1 cellular context compared by ENCODE assay signal in genomic region chr11:66568124-66568916, GRCh38.
TF ChIP-seq lines count a peak whose summit lies in the region.

TSS of gene CTSF (minus strand) at chr11:66568606. CDS start at chr11:66568486, 120 bp downstream.

TF ChIP-seq in A549, 52 proteins besides CTCF, POLR2A, EP300 and RAD21 (continued from another document):
- no peak for TF ChIP-seq HES2 (IDR thresholded peaks at IDR 0.05)
- TF ChIP-seq MYC (IDR thresholded peaks at IDR 0.05; ENCODE audit: borderline replicate concordance, low read length) = no peak; the same call in 1 of the 2 replicates
- no peak for TF ChIP-seq GATA3 (IDR thresholded peaks at IDR 0.05; ENCODE audit: borderline replicate concordance)
- TF ChIP-seq NFE2L2 (conservative IDR thresholded peaks at IDR 0.05; ENCODE audit: low read length) = no peak
- TF ChIP-seq BCL3 (IDR thresholded peaks at IDR 0.05) = no peak
- no peak for TF ChIP-seq ELK1 (IDR thresholded peaks at IDR 0.05; ENCODE audit: low read depth, low read length)
- TF ChIP-seq POLR2AphosphoS2 (conservative IDR thresholded peaks at IDR 0.05; ENCODE audit: low read length) = no peak
- TF ChIP-seq CEBPB (IDR thresholded peaks at IDR 0.05) = no peak
- TF ChIP-seq SREBF2 (IDR thresholded peaks at IDR 0.05) = no peak
- no peak for TF ChIP-seq KDM1A (IDR thresholded peaks at IDR 0.05; ENCODE audit: low read depth)
- peak; percentile 79; the same call in 1 of the 2 replicates for TF ChIP-seq ATOH8 (CRISPR knock-in tag; IDR thresholded peaks at IDR 0.05; ENCODE audit: low read depth)
- no peak for TF ChIP-seq RFX5 (IDR thresholded peaks at IDR 0.05)
- no peak for TF ChIP-seq CBX2 (IDR thresholded peaks at IDR 0.05; ENCODE audit: borderline replicate concordance, low read depth)
- 0 out of 2 replicates have a peak, but pooled peaks have one; percentile 62 for TF ChIP-seq ZNF302 (CRISPR knock-in tag; IDR thresholded peaks at IDR 0.05)
- TF ChIP-seq ZSCAN20 (CRISPR knock-in tag; IDR thresholded peaks at IDR 0.05) = no peak
- no peak for TF ChIP-seq PHF8 (IDR thresholded peaks at IDR 0.05; ENCODE audit: borderline replicate concordance, low read depth)
- TF ChIP-seq RCOR1 (IDR thresholded peaks at IDR 0.05; ENCODE audit: low read depth, low read length) = no peak
- no peak for TF ChIP-seq EHMT2 (IDR thresholded peaks at IDR 0.05; ENCODE audit: low read depth)
- TF ChIP-seq BHLHE40 (IDR thresholded peaks at IDR 0.05; ENCODE audit: low read depth, low read length) = peak; percentile 63; the same call in 1 of the 2 replicates
- TF ChIP-seq CBX8 (IDR thresholded peaks at IDR 0.05) = no peak
- TF ChIP-seq JUNB (IDR thresholded peaks at IDR 0.05) = no peak
- no peak for TF ChIP-seq RNF2 (IDR thresholded peaks at IDR 0.05; ENCODE audit: borderline replicate concordance, low read depth)
- peak; percentile 100 for TF ChIP-seq MAX (IDR thresholded peaks at IDR 0.05)
- no peak for TF ChIP-seq PBX3 (IDR thresholded peaks at IDR 0.05)
